Comparison of ENCODE assay signal across 1 cellular context in genomic region chr1:210373878-210374599, GRCh38.
TF ChIP-seq lines count a peak whose summit lies in the region.

No MANE protein-coding gene starts in this region.

TF ChIP-seq in HepG2, 621 proteins besides CTCF, POLR2A, EP300 and RAD21 (continued from another document and continues in another):
- TF ChIP-seq, protein P1, sequence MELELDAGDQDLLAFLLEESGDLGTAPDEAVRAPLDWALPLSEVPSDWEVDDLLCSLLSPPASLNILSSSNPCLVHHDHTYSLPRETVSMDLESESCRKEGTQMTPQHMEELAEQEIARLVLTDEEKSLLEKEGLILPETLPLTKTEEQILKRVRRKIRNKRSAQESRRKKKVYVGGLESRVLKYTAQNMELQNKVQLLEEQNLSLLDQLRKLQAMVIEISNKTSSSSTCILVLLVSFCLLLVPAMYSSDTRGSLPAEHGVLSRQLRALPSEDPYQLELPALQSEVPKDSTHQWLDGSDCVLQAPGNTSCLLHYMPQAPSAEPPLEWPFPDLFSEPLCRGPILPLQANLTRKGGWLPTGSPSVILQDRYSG (CRISPR knock-in tag; IDR thresholded peaks at IDR 0.05), result no peak
- TF ChIP-seq ELF4 (CRISPR knock-in tag; IDR thresholded peaks at IDR 0.05; ENCODE audit: borderline replicate concordance) (no peak), ZSCAN25 (CRISPR knock-in tag; IDR thresholded peaks at IDR 0.05) (no peak), CAMTA2 (CRISPR knock-in tag; IDR thresholded peaks at IDR 0.05; ENCODE audit: borderline replicate concordance) (no peak), ZBED4 (CRISPR knock-in tag; IDR thresholded peaks at IDR 0.05; ENCODE audit: borderline replicate concordance) (no peak; the same call in 1 of the 2 replicates), PHF21A (CRISPR knock-in tag; IDR thresholded peaks at IDR 0.05) (0 out of 2 replicates have a peak, but pooled peaks have one; percentile 16), MAFK (conservative IDR thresholded peaks at IDR 0.05 in 1 of 2, IDR thresholded peaks at IDR 0.05 in 1 of 2; ENCODE audit: low read length in 2 of 2) (no peak), ZBTB42 (CRISPR knock-in tag; IDR thresholded peaks at IDR 0.05) (no peak), ZNF7 (CRISPR knock-in tag; IDR thresholded peaks at IDR 0.05) (no peak), ZFP90 (CRISPR knock-in tag; IDR thresholded peaks at IDR 0.05; ENCODE audit: borderline replicate concordance) (no peak), BORCS8-MEF2B (CRISPR knock-in tag; IDR thresholded peaks at IDR 0.05) (no peak), TARDBP (CRISPR knock-in tag; IDR thresholded peaks at IDR 0.05) (peak; percentile 43; the same call in 1 of the 2 replicates), CC2D1A (CRISPR knock-in tag; IDR thresholded peaks at IDR 0.05) (0 out of 2 replicates have a peak, but pooled peaks have one; percentile 55), REL (CRISPR knock-in tag; conservative IDR thresholded peaks at IDR 0.05) (no peak), ZNF614 (CRISPR knock-in tag; IDR thresholded peaks at IDR 0.05; ENCODE audit: borderline replicate concordance) (no peak), REPIN1 (CRISPR knock-in tag; IDR thresholded peaks at IDR 0.05; ENCODE audit: borderline replicate concordance, low read depth) (0 out of 2 replicates have a peak, but pooled peaks have one; percentile 14), ZNF432 (CRISPR knock-in tag; IDR thresholded peaks at IDR 0.05; ENCODE audit: borderline replicate concordance) (no peak), ZNF678 (CRISPR knock-in tag; IDR thresholded peaks at IDR 0.05) (no peak), ZNF12 (CRISPR knock-in tag; IDR thresholded peaks at IDR 0.05) (peak; percentile 40; the same call in 1 of the 2 replicates), CCDC6 (CRISPR knock-in tag; IDR thresholded peaks at IDR 0.05) (no peak), HOXA3 (CRISPR knock-in tag; IDR thresholded peaks at IDR 0.05) (no peak), SOX6 (IDR thresholded peaks at IDR 0.05) (no peak), SOX6 (CRISPR knock-in tag; IDR thresholded peaks at IDR 0.05) (peak; percentile 92), KMT2B (CRISPR knock-in tag; IDR thresholded peaks at IDR 0.05) (0 out of 2 replicates have a peak, but pooled peaks have one; percentile 33), KAT8 (CRISPR knock-in tag; IDR thresholded peaks at IDR 0.05) (peak; percentile 82), ZNF138 (CRISPR knock-in tag; IDR thresholded peaks at IDR 0.05; ENCODE audit: low read depth) (no peak), ZNF550 (CRISPR knock-in tag; IDR thresholded peaks at IDR 0.05; ENCODE audit: borderline replicate concordance) (no peak), KLF16 (CRISPR knock-in tag; IDR thresholded peaks at IDR 0.05) (peak in 1 of 2 experiments; percentile 88; a peak in 2 of 4 replicates), TRIM24 (CRISPR knock-in tag; IDR thresholded peaks at IDR 0.05) (no peak; the same call in 1 of the 2 replicates), ZNF292 (CRISPR knock-in tag; IDR thresholded peaks at IDR 0.05; ENCODE audit: borderline replicate concordance, low read depth) (peak; percentile 33; the same call in 1 of the 2 replicates), CBX2 (IDR thresholded peaks at IDR 0.05; ENCODE audit: low read depth, low read length) (no peak), CBX2 (CRISPR knock-in tag; IDR thresholded peaks at IDR 0.05; ENCODE audit: low read depth) (no peak), ZSCAN31 (CRISPR knock-in tag; IDR thresholded peaks at IDR 0.05; ENCODE audit: low read depth) (peak; percentile 46; the same call in 1 of the 2 replicates), HNF4A (CRISPR knock-in tag; IDR thresholded peaks at IDR 0.05) (peak; percentile 58), TAF1 (CRISPR knock-in tag; IDR thresholded peaks at IDR 0.05) (no peak), RFX1 (IDR thresholded peaks at IDR 0.05) (no peak), ZNF282 (IDR thresholded peaks at IDR 0.05; ENCODE audit: partially characterized antibody) (no peak), SKI (IDR thresholded peaks at IDR 0.05; ENCODE audit: partially characterized antibody) (peak; percentile 76), IRF9 (CRISPR knock-in tag; IDR thresholded peaks at IDR 0.05; ENCODE audit: borderline replicate concordance) (no peak), HIVEP1 (CRISPR knock-in tag; IDR thresholded peaks at IDR 0.05) (no peak), DR1 (CRISPR knock-in tag; IDR thresholded peaks at IDR 0.05) (peak; percentile 82; the same call in 1 of the 2 replicates), KDM4B (CRISPR knock-in tag; IDR thresholded peaks at IDR 0.05) (no peak), RERE (CRISPR knock-in tag; IDR thresholded peaks at IDR 0.05; ENCODE audit: low read depth) (peak; percentile 44; the same call in 1 of the 2 replicates), THYN1 (CRISPR knock-in tag; IDR thresholded peaks at IDR 0.05; ENCODE audit: borderline replicate concordance, low read depth) (no peak), ZNF879 (CRISPR knock-in tag; IDR thresholded peaks at IDR 0.05) (no peak), ZNF124 (CRISPR knock-in tag; IDR thresholded peaks at IDR 0.05) (0 out of 2 replicates have a peak, but pooled peaks have one; percentile 31), ZNF326 (CRISPR knock-in tag; IDR thresholded peaks at IDR 0.05; ENCODE audit: borderline replicate concordance) (no peak), IKZF1 (IDR thresholded peaks at IDR 0.05) (no peak), ZNF546 (CRISPR knock-in tag; conservative IDR thresholded peaks at IDR 0.05) (no peak), ZNF530 (CRISPR knock-in tag; IDR thresholded peaks at IDR 0.05; ENCODE audit: low read depth) (no peak), POLR2AphosphoS2 (IDR thresholded peaks at IDR 0.05; ENCODE audit: low read depth, low read length) (peak; percentile 87; the same call in 1 of the 2 replicates), ZNF20 (CRISPR knock-in tag; IDR thresholded peaks at IDR 0.05) (no peak), ATM (IDR thresholded peaks at IDR 0.05; ENCODE audit: borderline replicate concordance) (peak; percentile 66; the same call in 1 of the 2 replicates)
- TF ChIP-seq, protein P2, sequence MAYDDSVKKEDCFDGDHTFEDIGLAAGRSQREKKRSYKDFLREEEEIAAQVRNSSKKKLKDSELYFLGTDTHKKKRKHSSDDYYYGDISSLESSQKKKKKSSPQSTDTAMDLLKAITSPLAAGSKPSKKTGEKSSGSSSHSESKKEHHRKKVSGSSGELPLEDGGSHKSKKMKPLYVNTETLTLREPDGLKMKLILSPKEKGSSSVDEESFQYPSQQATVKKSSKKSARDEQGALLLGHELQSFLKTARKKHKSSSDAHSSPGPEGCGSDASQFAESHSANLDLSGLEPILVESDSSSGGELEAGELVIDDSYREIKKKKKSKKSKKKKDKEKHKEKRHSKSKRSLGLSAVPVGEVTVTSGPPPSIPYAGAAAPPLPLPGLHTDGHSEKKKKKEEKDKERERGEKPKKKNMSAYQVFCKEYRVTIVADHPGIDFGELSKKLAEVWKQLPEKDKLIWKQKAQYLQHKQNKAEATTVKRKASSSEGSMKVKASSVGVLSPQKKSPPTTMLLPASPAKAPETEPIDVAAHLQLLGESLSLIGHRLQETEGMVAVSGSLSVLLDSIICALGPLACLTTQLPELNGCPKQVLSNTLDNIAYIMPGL (CRISPR knock-in tag; IDR thresholded peaks at IDR 0.05; ENCODE audit: borderline replicate concordance in 1 of 2, low read depth in 1 of 2), result peak in 1 of 2 experiments; percentile 46; a peak in 1 of 4 replicates
- TF ChIP-seq, protein P3, sequence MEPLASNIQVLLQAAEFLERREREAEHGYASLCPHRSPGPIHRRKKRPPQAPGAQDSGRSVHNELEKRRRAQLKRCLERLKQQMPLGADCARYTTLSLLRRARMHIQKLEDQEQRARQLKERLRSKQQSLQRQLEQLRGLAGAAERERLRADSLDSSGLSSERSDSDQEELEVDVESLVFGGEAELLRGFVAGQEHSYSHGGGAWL (CRISPR knock-in tag; IDR thresholded peaks at IDR 0.05), result no peak
- TF ChIP-seq, protein P4, sequence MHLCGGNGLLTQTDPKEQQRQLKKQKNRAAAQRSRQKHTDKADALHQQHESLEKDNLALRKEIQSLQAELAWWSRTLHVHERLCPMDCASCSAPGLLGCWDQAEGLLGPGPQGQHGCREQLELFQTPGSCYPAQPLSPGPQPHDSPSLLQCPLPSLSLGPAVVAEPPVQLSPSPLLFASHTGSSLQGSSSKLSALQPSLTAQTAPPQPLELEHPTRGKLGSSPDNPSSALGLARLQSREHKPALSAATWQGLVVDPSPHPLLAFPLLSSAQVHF (CRISPR knock-in tag; IDR thresholded peaks at IDR 0.05), result no peak
- TF ChIP-seq, protein P5, sequence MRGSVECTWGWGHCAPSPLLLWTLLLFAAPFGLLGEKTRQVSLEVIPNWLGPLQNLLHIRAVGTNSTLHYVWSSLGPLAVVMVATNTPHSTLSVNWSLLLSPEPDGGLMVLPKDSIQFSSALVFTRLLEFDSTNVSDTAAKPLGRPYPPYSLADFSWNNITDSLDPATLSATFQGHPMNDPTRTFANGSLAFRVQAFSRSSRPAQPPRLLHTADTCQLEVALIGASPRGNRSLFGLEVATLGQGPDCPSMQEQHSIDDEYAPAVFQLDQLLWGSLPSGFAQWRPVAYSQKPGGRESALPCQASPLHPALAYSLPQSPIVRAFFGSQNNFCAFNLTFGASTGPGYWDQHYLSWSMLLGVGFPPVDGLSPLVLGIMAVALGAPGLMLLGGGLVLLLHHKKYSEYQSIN (CRISPR knock-in tag; IDR thresholded peaks at IDR 0.05; ENCODE audit: borderline replicate concordance), result no peak
- TF ChIP-seq, protein P6, sequence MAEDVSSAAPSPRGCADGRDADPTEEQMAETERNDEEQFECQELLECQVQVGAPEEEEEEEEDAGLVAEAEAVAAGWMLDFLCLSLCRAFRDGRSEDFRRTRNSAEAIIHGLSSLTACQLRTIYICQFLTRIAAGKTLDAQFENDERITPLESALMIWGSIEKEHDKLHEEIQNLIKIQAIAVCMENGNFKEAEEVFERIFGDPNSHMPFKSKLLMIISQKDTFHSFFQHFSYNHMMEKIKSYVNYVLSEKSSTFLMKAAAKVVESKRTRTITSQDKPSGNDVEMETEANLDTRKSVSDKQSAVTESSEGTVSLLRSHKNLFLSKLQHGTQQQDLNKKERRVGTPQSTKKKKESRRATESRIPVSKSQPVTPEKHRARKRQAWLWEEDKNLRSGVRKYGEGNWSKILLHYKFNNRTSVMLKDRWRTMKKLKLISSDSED (CRISPR knock-in tag; IDR thresholded peaks at IDR 0.05), result no peak
